24 cellular contexts compared by ENCODE assay signal in the genomic region with DNA sequence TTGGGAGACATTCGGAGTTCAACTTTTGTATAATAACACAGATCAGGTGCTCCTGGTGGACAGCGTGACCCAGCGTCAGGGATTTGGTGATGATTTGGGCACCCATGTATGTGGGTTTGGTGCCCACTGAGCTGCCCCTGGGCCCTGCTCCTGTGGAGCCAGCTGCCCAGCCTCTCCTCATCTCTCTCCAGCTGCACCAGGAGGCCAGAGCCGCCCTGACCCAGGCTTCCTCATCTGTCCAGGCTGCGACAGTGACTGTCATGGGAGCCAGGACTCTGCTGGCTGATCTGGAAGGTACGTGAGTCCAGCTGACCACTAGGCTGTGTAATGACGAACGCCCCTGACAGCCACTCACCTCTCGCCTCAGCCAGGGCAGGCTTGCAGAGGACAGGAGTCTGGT.
"Had no signal": no experiment of that assay in that cellular context is flagged by ENCODE, and none has a peak within 500 bp of the region (broad histone marks: within the 10 kb centered on the region; RNA-seq: fewer than 3 reads in every experiment).

No MANE protein-coding gene starts in this region.

- H3K4me3 ChIP-seq: coronary artery, dorsolateral prefrontal cortex, esophagus muscularis mucosa, gastroesophageal sphincter, heart left ventricle, hepatocyte, lung had no signal

- H3K27me3 ChIP-seq: dorsolateral prefrontal cortex, foreskin keratinocyte, heart left ventricle, hepatocyte had no signal

- H3K9me3 ChIP-seq: esophagus muscularis mucosa, gastroesophageal sphincter, heart left ventricle had no signal

- H3K79me2 ChIP-seq: hepatocyte had no signal

- H3K4me1 ChIP-seq: foreskin keratinocyte, gastroesophageal sphincter had no signal

- H3K4me2 ChIP-seq: hepatocyte had no signal

- H3K4me3 Mint-ChIP-seq: immature natural killer cell, memory B cell, naive B cell had no signal

- DNase-seq: dermis blood vessel endothelial cell; dorsolateral prefrontal cortex; effector CD4-positive, alpha-beta T cell; effector memory CD4-positive, alpha-beta T cell; foreskin keratinocyte; heart left ventricle; hypothalamus; immature natural killer cell; islet precursor cell; kidney; kidney glomerular epithelial cell; left colon; left ventricle myocardium superior; mammary epithelial cell; mesendoderm; midbrain; naive B cell had no signal

- H3K27ac ChIP-seq: coronary artery, dorsolateral prefrontal cortex, esophagus muscularis mucosa, foreskin keratinocyte, gastroesophageal sphincter, hepatocyte had no signal

- H3K4me1 Mint-ChIP-seq: immature natural killer cell had no signal

- ATAC-seq: foreskin keratinocyte, gastroesophageal sphincter, left colon, left lobe of liver had no signal

- H3K9me3 Mint-ChIP-seq: immature natural killer cell, memory B cell, naive B cell had no signal

- H2AFZ ChIP-seq: hepatocyte had no signal

- H3K36me3 ChIP-seq: esophagus muscularis mucosa, gastroesophageal sphincter, heart left ventricle had no signal

- H3K36me3 Mint-ChIP-seq: immature natural killer cell, memory B cell, naive B cell had no signal

- H3K27ac Mint-ChIP-seq: immature natural killer cell, memory B cell had no signal
